In genomic region chr7:17055596-17055995, GRCh38 we compare ENCODE assay signal across 30 cellular contexts.
"Had no signal": no experiment of that assay in that cellular context is flagged by ENCODE, and none has a peak within 500 bp of the region (broad histone marks: within the 10 kb centered on the region; RNA-seq: fewer than 3 reads in every experiment).

No MANE protein-coding gene starts in this region.

- H3K27ac ChIP-seq: adrenal gland, body of pancreas, SJCRH30, SK-N-MC had no signal

- H3K27ac Mint-ChIP-seq: activated CD4-positive, alpha-beta T cell treated with anti-CD3 and anti-CD28 coated beads, Interleukin-2, amount 10 ng/mL, durations not matched to agents 24 days and 14 days; activated naive CD4-positive, alpha-beta T cell treated with anti-CD3 and anti-CD28 coated beads for 36 hours; activated naive CD4-positive, alpha-beta T cell treated with anti-CD3 and anti-CD28 coated beads, Interleukin-2, amount 50 U/mL, for 72 hours; activated T-helper 1 cell treated with anti-CD3 and anti-CD28 coated beads, Interleukin-12 subunit alpha, Interleukin-12 subunit beta, Interleukin-2, Interleukin-4 antibody, amounts not matched to agents 30 ng/mL and 10 ng/mL and 1 ng/mL, durations not matched to agents 14 hours and 24 hours and 36 hours had no signal

- H3K9me3 ChIP-seq: adrenal gland, body of pancreas, SJCRH30 had no signal

- H3K9me3 Mint-ChIP-seq: activated naive CD4-positive, alpha-beta T cell treated with anti-CD3 and anti-CD28 coated beads for 36 hours; activated T-cell treated with anti-CD3 and anti-CD28 coated beads, Interleukin-2, amount 50 U/mL, for 4 hours had no signal

- H3K4me1 ChIP-seq: adrenal gland, body of pancreas, SJCRH30 had no signal

- H3K27me3 ChIP-seq: adrenal gland, body of pancreas, SJCRH30 had no signal

- H3K27me3 Mint-ChIP-seq: activated CD4-positive, alpha-beta T cell treated with anti-CD3 and anti-CD28 coated beads, Interleukin-2, amount 10 ng/mL, durations not matched to agents 24 days and 14 days had no signal

- ATAC-seq: activated naive CD4-positive, alpha-beta T cell treated with anti-CD3 and anti-CD28 coated beads, Interleukin-2, amount 50 U/mL, for 72 hours; activated T-cell treated with anti-CD3 and anti-CD28 coated beads, Interleukin-2, amount 50 U/mL, for 4 hours; body of pancreas; Panc1 had no signal

- DNase-seq: activated CD4-positive, alpha-beta T cell treated with anti-CD3 and anti-CD28 coated beads, Interleukin-2, amount 10 ng/mL, durations not matched to agents 24 days and 14 days; activated CD4-positive, alpha-beta T cell treated with anti-CD3 and anti-CD28 coated beads, Interleukin-2, amount 50 U/mL, for 48 hours; activated CD8-positive, alpha-beta memory T cell treated with anti-CD3 and anti-CD28 coated beads, Interleukin-2, amount 50 U/mL, for 4 hours; activated gamma-delta T cell treated with Interleukin-2 at 50 U/mL for 16 hours; activated naive CD4-positive, alpha-beta T cell treated with anti-CD3 and anti-CD28 coated beads for 36 hours; activated T-cell treated with anti-CD3 and anti-CD28 coated beads for 4 hours; activated T-cell treated with anti-CD3 and anti-CD28 coated beads, Interleukin-2, amount 50 U/mL, for 4 hours; adrenal gland; body of pancreas; caudate nucleus; Karpas-422; KBM-7; MM.1S; MV-4-11; NCI-H1092; NCI-H1436 treated with DMSO at 0.1 percent for 48 hours; NCI-H1694 treated with DMSO at 0.1 percent for 48 hours; NCI-H2029; NCI-H345; NCI-H524 treated with DMSO at 0.1 percent for 48 hours; SHP77; SJCRH30; T1000 had no signal

- FAIRE-seq: astrocyte, bronchial epithelial cell, TTC549 had no signal

- H3K4me3 Mint-ChIP-seq: activated CD4-positive, alpha-beta T cell treated with anti-CD3 and anti-CD28 coated beads, Interleukin-2, amount 10 ng/mL, durations not matched to agents 24 days and 14 days; activated naive CD4-positive, alpha-beta T cell treated with anti-CD3 and anti-CD28 coated beads for 36 hours; activated T-cell treated with anti-CD3 and anti-CD28 coated beads, Interleukin-2, amount 50 U/mL, for 4 hours; activated T-helper 1 cell treated with anti-CD3 and anti-CD28 coated beads, Interleukin-12 subunit alpha, Interleukin-12 subunit beta, Interleukin-2, Interleukin-4 antibody, amounts not matched to agents 30 ng/mL and 10 ng/mL and 1 ng/mL, durations not matched to agents 14 hours and 24 hours and 36 hours had no signal

- H3K4me3 ChIP-seq: adrenal gland, body of pancreas, SJCRH30, SK-N-MC had no signal

- H3K36me3 ChIP-seq: adrenal gland, SJCRH30 had no signal
